In the genomic region with DNA sequence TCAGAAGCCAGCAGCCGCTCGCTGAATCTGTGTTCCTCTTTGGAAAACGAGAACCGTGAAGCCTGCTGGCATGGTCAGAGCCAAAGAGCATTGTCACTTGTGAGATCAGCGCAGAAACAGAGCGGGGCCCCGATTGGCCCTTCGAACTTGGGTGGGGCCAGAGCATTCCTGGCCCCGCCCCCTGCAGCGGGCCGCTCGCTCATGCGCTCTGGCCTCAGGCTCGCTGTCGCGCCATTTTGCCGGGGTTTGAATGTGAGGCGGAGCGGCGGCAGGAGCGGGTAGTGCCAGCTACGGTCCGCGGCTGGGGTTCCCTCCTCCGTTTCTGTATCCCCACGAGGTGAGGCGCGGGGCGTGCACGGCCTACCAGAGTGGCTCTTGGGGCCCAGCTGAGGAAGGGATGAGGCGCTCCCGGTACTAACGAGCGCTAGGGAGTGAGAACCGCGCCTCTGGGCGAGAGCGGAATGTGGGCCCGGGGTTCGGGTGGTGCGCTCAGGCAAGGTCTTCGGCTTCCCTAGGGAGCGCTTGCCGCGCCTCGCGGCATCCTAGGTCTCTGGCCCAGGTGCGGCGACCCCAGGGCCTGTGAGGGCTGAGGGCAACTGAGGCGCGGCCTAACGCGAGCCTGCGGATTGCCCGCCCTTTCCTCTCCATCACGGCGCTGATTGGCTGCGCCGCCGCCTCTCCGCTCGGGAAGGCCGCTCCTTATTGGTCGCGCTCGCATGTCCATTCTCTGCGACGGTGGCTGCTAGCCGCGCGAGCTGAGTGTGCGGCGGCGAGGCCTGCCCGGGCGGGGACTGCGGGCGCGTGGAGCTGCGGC, we compare ENCODE assay signal across 8 cellular contexts.
DNase-seq lines count a peak whose midpoint lies in the region; ATAC-seq and TF ChIP-seq lines count a peak whose summit lies in the region.

A gene with protein sequence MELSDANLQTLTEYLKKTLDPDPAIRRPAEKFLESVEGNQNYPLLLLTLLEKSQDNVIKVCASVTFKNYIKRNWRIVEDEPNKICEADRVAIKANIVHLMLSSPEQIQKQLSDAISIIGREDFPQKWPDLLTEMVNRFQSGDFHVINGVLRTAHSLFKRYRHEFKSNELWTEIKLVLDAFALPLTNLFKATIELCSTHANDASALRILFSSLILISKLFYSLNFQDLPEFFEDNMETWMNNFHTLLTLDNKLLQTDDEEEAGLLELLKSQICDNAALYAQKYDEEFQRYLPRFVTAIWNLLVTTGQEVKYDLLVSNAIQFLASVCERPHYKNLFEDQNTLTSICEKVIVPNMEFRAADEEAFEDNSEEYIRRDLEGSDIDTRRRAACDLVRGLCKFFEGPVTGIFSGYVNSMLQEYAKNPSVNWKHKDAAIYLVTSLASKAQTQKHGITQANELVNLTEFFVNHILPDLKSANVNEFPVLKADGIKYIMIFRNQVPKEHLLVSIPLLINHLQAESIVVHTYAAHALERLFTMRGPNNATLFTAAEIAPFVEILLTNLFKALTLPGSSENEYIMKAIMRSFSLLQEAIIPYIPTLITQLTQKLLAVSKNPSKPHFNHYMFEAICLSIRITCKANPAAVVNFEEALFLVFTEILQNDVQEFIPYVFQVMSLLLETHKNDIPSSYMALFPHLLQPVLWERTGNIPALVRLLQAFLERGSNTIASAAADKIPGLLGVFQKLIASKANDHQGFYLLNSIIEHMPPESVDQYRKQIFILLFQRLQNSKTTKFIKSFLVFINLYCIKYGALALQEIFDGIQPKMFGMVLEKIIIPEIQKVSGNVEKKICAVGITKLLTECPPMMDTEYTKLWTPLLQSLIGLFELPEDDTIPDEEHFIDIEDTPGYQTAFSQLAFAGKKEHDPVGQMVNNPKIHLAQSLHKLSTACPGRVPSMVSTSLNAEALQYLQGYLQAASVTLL (plus strand): TSS at position 226 of the 814 bp plus-strand sequence. CDS start 12,152 bp downstream, outside the sequence.

- in situ Hi-C loops in HAP-1 (cut with MboI; ENCODE audit: low sequenced_read_pairs), result no loop called here

- H3K4me2 ChIP-seq in MM.1S (ENCODE audit: low read depth, low read length), result peak within 1 kb of the TSS; percentile 79

- H3K9me3 ChIP-seq in ES-I3 (ENCODE audit: control insufficient read depth, insufficient read depth, low read length) (no peaks in the 10 kb centered on the region), HAP-1 (no peaks in the 10 kb centered on the region), MM.1S (replicated peaks; ENCODE audit: insufficient read depth, low read length) (no peaks in the 10 kb centered on the region)

- H3K4me1 ChIP-seq in ES-I3 (ENCODE audit: insufficient read depth, low read length) (no peaks in the 10 kb centered on the region), HAP-1 (peaks cover 6% of the 10 kb centered on the region; the same call in 1 of the 2 replicates), MM.1S (ENCODE audit: low read length) (peaks cover 18% of the 10 kb centered on the region)

- H3K79me2 ChIP-seq in MM.1S (ENCODE audit: low read length), result peaks cover 51% of the 10 kb centered on the region

- H3K9me3 Mint-ChIP-seq in nephron progenitor cell, result peaks cover 17% of the 10 kb centered on the region
- no peaks in the 10 kb centered on the region for H3K9me3 Mint-ChIP-seq in stimulated activated naive CD8-positive, alpha-beta T cell treated with anti-CD3 and anti-CD28 coated beads, Interleukin-15, amount 100 ng/mL, for 72 hours

- H3K27me3 ChIP-seq in HAP-1 (ENCODE audit: low read depth), result no peaks in the 10 kb centered on the region; the same call in 1 of the 2 replicates
- H3K27me3 ChIP-seq in MM.1S (replicated peaks; ENCODE audit: insufficient read depth, low read length), result no peaks in the 10 kb centered on the region

- TF ChIP-seq CTCF in MM.1S (IDR thresholded peaks at IDR 0.05; ENCODE audit: low read length) (no peak), nephron progenitor cell (IDR thresholded peaks at IDR 0.05) (no peak)

- peak within 1 kb of the TSS; percentile 98 for H3K4me3 Mint-ChIP-seq in nephron progenitor cell
- H3K4me3 Mint-ChIP-seq in stimulated activated naive CD8-positive, alpha-beta T cell treated with anti-CD3 and anti-CD28 coated beads, Interleukin-15, amount 100 ng/mL, for 72 hours, result peak within 1 kb of the TSS; percentile 95 to 99

- H3K36me3 ChIP-seq in ES-I3 (ENCODE audit: insufficient read depth, low read length) (no peaks in the 10 kb centered on the region), HAP-1 (replicated peaks) (peaks cover 31% of the 10 kb centered on the region), MM.1S (replicated peaks; ENCODE audit: insufficient read depth, low read length) (no peaks in the 10 kb centered on the region; the same call in 1 of the 2 replicates)

- H3K9me2 ChIP-seq in MM.1S (replicated peaks; ENCODE audit: insufficient read depth, low read length), result no peaks in the 10 kb centered on the region

- peaks cover 12% of the 10 kb centered on the region; the same call in 1 of the 2 replicates for H4K20me1 ChIP-seq in MM.1S (ENCODE audit: insufficient read depth, low read length)

- H3K9ac ChIP-seq in ES-I3 (ENCODE audit: low read depth, low read length) (peak within 1 kb of the TSS; percentile 98), MM.1S (ENCODE audit: low read length) (peak within 1 kb of the TSS; percentile 98)

- no peaks in the 10 kb centered on the region for H3K27me3 Mint-ChIP-seq in nephron progenitor cell (ENCODE audit: low read depth, poor library complexity)
- H3K27me3 Mint-ChIP-seq in stimulated activated naive CD8-positive, alpha-beta T cell treated with anti-CD3 and anti-CD28 coated beads, Interleukin-15, amount 100 ng/mL, for 72 hours, result no peaks in the 10 kb centered on the region

- DNase-seq in HAP-1 (ENCODE audit: low spot score in 2 of 2) (peak; percentile 91 to 95), MM.1S (peak; percentile 96), SIG-M5 (lab: John Stamatoyannopoulos, UW) (peak; percentile 85), activated gamma-delta T cell (lab: John Stamatoyannopoulos, UW) (peak; percentile 88), fibroblast of the conjunctiva (ENCODE audit: low read depth) (peak; percentile 90), nephron progenitor cell (peak; percentile 95)
- DNase-seq in stimulated activated naive CD8-positive, alpha-beta T cell treated with anti-CD3 and anti-CD28 coated beads, Interleukin-15, amount 100 ng/mL, for 72 hours, result peak; percentile 96 to 98

- H3K27ac ChIP-seq in MM.1S (ENCODE audit: low read length), result peak within 1 kb of the TSS; percentile 83; the same call in 1 of the 2 replicates

- peaks cover 31% of the 10 kb centered on the region for H3K4me1 Mint-ChIP-seq in nephron progenitor cell
- H3K4me1 Mint-ChIP-seq in stimulated activated naive CD8-positive, alpha-beta T cell treated with anti-CD3 and anti-CD28 coated beads, Interleukin-15, amount 100 ng/mL, for 72 hours, result peaks cover 32% of the 10 kb centered on the region

- H3K4me3 ChIP-seq in HAP-1 (peak within 1 kb of the TSS; percentile 100), MM.1S (ENCODE audit: low read length) (peak within 1 kb of the TSS; percentile 98)

- peaks cover 7% of the 10 kb centered on the region for H3F3A ChIP-seq in MM.1S (ENCODE audit: insufficient read depth, low read length)

- H3K36me3 Mint-ChIP-seq in nephron progenitor cell (ENCODE audit: low read depth), result peaks cover 29% of the 10 kb centered on the region

- ATAC-seq in stimulated activated naive CD8-positive, alpha-beta T cell treated with anti-CD3 and anti-CD28 coated beads, Interleukin-15, amount 100 ng/mL, for 72 hours, result peak; percentile 94

- peak within 1 kb of the TSS; percentile 74 for H2AFZ ChIP-seq in MM.1S (ENCODE audit: low read length)

- peak within 1 kb of the TSS; percentile 99 for H3K27ac Mint-ChIP-seq in nephron progenitor cell
- peak within 1 kb of the TSS; percentile 100 for H3K27ac Mint-ChIP-seq in stimulated activated naive CD8-positive, alpha-beta T cell treated with anti-CD3 and anti-CD28 coated beads, Interleukin-15, amount 100 ng/mL, for 72 hours

Comparison
In these comparisons a context has a peak if more than half of its experiments do, and no peak if none do; other contexts are left out.
1. Peak in every context shown above with its lines: DNase-seq, ATAC-seq, H3K4me3 ChIP-seq and H3K27ac ChIP-seq.